Comparison of ENCODE assay signal across 1 cellular context in genomic region chr7:41507686-41508268, GRCh38.
TF ChIP-seq lines count a peak whose summit lies in the region.

No MANE protein-coding gene starts in this region.

TF ChIP-seq in HepG2, 621 proteins besides CTCF, POLR2A, EP300 and RAD21 (continued from another document):
- TF ChIP-seq GLMP (CRISPR knock-in tag; IDR thresholded peaks at IDR 0.05; ENCODE audit: borderline replicate concordance): no peak
- TF ChIP-seq HMG20A (CRISPR knock-in tag; IDR thresholded peaks at IDR 0.05; ENCODE audit: borderline replicate concordance): peak; percentile 33; the same call in 1 of the 2 replicates
- TF ChIP-seq ZSCAN5A (CRISPR knock-in tag; IDR thresholded peaks at IDR 0.05; ENCODE audit: borderline replicate concordance): no peak
- no peak for TF ChIP-seq ZFP82 (CRISPR knock-in tag; IDR thresholded peaks at IDR 0.05; ENCODE audit: borderline replicate concordance)
- TF ChIP-seq SRSF1 (optimal IDR thresholded peaks at IDR 0.05; ENCODE audit: low read depth, low read length): no peak
- TF ChIP-seq RBAK (CRISPR knock-in tag; IDR thresholded peaks at IDR 0.05): no peak
- TF ChIP-seq ZNF468 (CRISPR knock-in tag; IDR thresholded peaks at IDR 0.05): no peak
- TF ChIP-seq RARA (CRISPR knock-in tag; IDR thresholded peaks at IDR 0.05): peak; percentile 60
- no peak for TF ChIP-seq ZMYM4 (CRISPR knock-in tag; IDR thresholded peaks at IDR 0.05)
- no peak for TF ChIP-seq SP1 (IDR thresholded peaks at IDR 0.05)
- no peak for TF ChIP-seq SP1 (CRISPR knock-in tag; IDR thresholded peaks at IDR 0.05)
- peak; percentile 38 for TF ChIP-seq TEAD3 (CRISPR knock-in tag; optimal IDR thresholded peaks at IDR 0.05; ENCODE audit: borderline replicate concordance)
- no peak for TF ChIP-seq ZNF607 (CRISPR knock-in tag; IDR thresholded peaks at IDR 0.05; ENCODE audit: borderline replicate concordance)
- peak; percentile 48; the same call in 1 of the 2 replicates for TF ChIP-seq PAXIP1 (CRISPR knock-in tag; conservative IDR thresholded peaks at IDR 0.05)
- TF ChIP-seq FOXP1 (IDR thresholded peaks at IDR 0.05): no peak
- peak; percentile 50 for TF ChIP-seq FOXP1 (CRISPR knock-in tag; IDR thresholded peaks at IDR 0.05)
- peak; percentile 97 for TF ChIP-seq ZNF18 (CRISPR knock-in tag; IDR thresholded peaks at IDR 0.05; ENCODE audit: insufficient replicate concordance)
- TF ChIP-seq FOXO1 (CRISPR knock-in tag; IDR thresholded peaks at IDR 0.05): 0 out of 2 replicates have a peak, but pooled peaks have one; percentile 51
- no peak for TF ChIP-seq SOX6 (IDR thresholded peaks at IDR 0.05)
- TF ChIP-seq SOX6 (CRISPR knock-in tag; IDR thresholded peaks at IDR 0.05): 0 out of 2 replicates have a peak, but pooled peaks have one; percentile 31
- TF ChIP-seq ZFP36L2 (CRISPR knock-in tag; IDR thresholded peaks at IDR 0.05): no peak
- 0 out of 2 replicates have a peak, but pooled peaks have one; percentile 40 for TF ChIP-seq MAX (IDR thresholded peaks at IDR 0.05)
- peak; percentile 39; the same call in 1 of the 2 replicates for TF ChIP-seq FOXA3 (CRISPR knock-in tag; IDR thresholded peaks at IDR 0.05)
- no peak for TF ChIP-seq MAFK (conservative IDR thresholded peaks at IDR 0.05 in 1 of 2, IDR thresholded peaks at IDR 0.05 in 1 of 2; ENCODE audit: low read length in 2 of 2)
- peak; percentile 56 for TF ChIP-seq ARID5B (CRISPR knock-in tag; IDR thresholded peaks at IDR 0.05)
- no peak for TF ChIP-seq SRY (CRISPR knock-in tag; IDR thresholded peaks at IDR 0.05)
- no peak for TF ChIP-seq RCOR2 (CRISPR knock-in tag; IDR thresholded peaks at IDR 0.05)
